ENCODE assay signal across 34 cellular contexts in the genomic region with DNA sequence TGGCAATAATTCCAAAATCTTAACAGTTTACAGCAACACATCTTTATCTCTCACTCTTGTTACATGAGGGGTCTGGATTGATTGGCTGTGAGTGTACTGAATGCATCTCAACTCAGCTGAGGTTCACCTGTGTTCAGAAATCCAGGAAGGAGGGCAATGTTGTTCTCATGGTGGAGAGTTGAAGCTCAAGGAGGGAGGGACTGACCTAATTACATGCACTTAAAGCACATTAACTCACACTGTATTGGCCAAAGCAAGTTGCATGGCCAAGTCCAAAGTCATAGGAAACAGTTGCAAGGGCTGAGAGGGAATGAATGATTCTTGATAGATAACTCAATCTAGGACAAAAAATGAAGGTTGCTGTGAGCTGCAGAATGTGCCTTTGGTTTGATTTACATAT.
"Had no signal": no experiment of that assay in that cellular context is flagged by ENCODE, and none has a peak within 500 bp of the region (broad histone marks: within the 10 kb centered on the region; RNA-seq: fewer than 3 reads in every experiment).

No MANE protein-coding gene starts in this region.

- ATAC-seq: activated CD8-positive, alpha-beta memory T cell treated with anti-CD3 and anti-CD28 coated beads, Interleukin-2, amount 10 ng/mL, durations not matched to agents 7 days and 5 days; activated CD8-positive, alpha-beta T cell treated with anti-CD3 and anti-CD28 coated beads, Interleukin-2, amount 10 ng/mL, durations not matched to agents 7 days and 5 days; activated naive CD8-positive, alpha-beta T cell treated with anti-CD3 and anti-CD28 coated beads, Interleukin-2, amount 50 U/mL, for 24 hours; foreskin keratinocyte; gastrocnemius medialis; heart left ventricle had no signal

- H3K27ac ChIP-seq: adrenal gland, ascending aorta, breast epithelium, cardiac muscle cell, colonic mucosa, esophagus muscularis mucosa, foreskin keratinocyte, gastrocnemius medialis, heart left ventricle had no signal

- H3K36me3 ChIP-seq: adrenal gland, ascending aorta, breast epithelium, cardiac muscle cell, colonic mucosa, esophagus muscularis mucosa, gastrocnemius medialis, heart left ventricle had no signal

- H3K27me3 Mint-ChIP-seq: activated CD8-positive, alpha-beta memory T cell treated with anti-CD3 and anti-CD28 coated beads, Interleukin-2, amount 10 ng/mL, durations not matched to agents 7 days and 5 days; brain had no signal

- H3K4me1 Mint-ChIP-seq: activated CD8-positive, alpha-beta memory T cell treated with anti-CD3 and anti-CD28 coated beads, Interleukin-2, amount 10 ng/mL, durations not matched to agents 7 days and 5 days; activated naive CD4-positive, alpha-beta T cell treated with anti-CD3 and anti-CD28 coated beads, Interleukin-2, amount 50 U/mL, for 24 hours; activated naive CD8-positive, alpha-beta T cell treated with anti-CD3 and anti-CD28 coated beads for 36 hours; activated naive CD8-positive, alpha-beta T cell treated with anti-CD3 and anti-CD28 coated beads, Interleukin-2, amount 50 U/mL, for 24 hours; endodermal cell had no signal

- H3K27me3 ChIP-seq: adrenal gland, ascending aorta, breast epithelium, cardiac muscle cell, colonic mucosa, esophagus muscularis mucosa, foreskin keratinocyte, gastrocnemius medialis, heart left ventricle had no signal

- H3K4me1 ChIP-seq: adrenal gland, breast epithelium, colonic mucosa, esophagus muscularis mucosa, foreskin keratinocyte had no signal

- H3K9me3 Mint-ChIP-seq: activated CD4-positive, alpha-beta memory T cell treated with anti-CD3 and anti-CD28 coated beads for 36 hours; activated naive CD4-positive, alpha-beta T cell treated with anti-CD3 and anti-CD28 coated beads for 36 hours; activated naive CD8-positive, alpha-beta T cell treated with anti-CD3 and anti-CD28 coated beads, Interleukin-2, amount 50 U/mL, for 24 hours; activated T-helper 1 cell treated with anti-CD3 and anti-CD28 coated beads, Interleukin-12 subunit alpha, Interleukin-12 subunit beta, Interleukin-2, Interleukin-4 antibody, amounts not matched to agents 30 ng/mL and 10 ng/mL and 1 ng/mL, durations not matched to agents 14 hours and 24 hours and 36 hours; activated T-helper 2 cell treated with anti-CD3 and anti-CD28 coated beads, Interferon-gamma antibody, Interleukin-2, Interleukin-4, amounts not matched to agents 10 μg/mL and 5 μg/mL and 100 μg/mL, durations not matched to agents 14 hours and 24 hours and 36 hours; endodermal cell had no signal

- DNase-seq: activated CD4-positive, alpha-beta memory T cell treated with anti-CD3 and anti-CD28 coated beads for 36 hours; activated CD4-positive, alpha-beta T cell treated with anti-CD3 and anti-CD28 coated beads for 1 hour; activated CD4-positive, alpha-beta T cell treated with anti-CD3 and anti-CD28 coated beads for 4 hours; activated CD4-positive, alpha-beta T cell treated with anti-CD3 and anti-CD28 coated beads, Interleukin-2, amount 50 U/mL, for 1 hour; activated CD8-positive, alpha-beta memory T cell treated with anti-CD3 and anti-CD28 coated beads, Interleukin-2, amount 10 ng/mL, durations not matched to agents 7 days and 5 days; activated CD8-positive, alpha-beta memory T cell treated with anti-CD3 and anti-CD28 coated beads, Interleukin-2, amount 50 U/mL, for 4 hours; activated CD8-positive, alpha-beta T cell treated with anti-CD3 and anti-CD28 coated beads, Interleukin-2, amount 10 ng/mL, durations not matched to agents 7 days and 5 days; activated effector memory CD4-positive, alpha-beta T cell treated with anti-CD3 and anti-CD28 coated beads, Interleukin-2, amount 50 U/mL, for 16 hours; activated naive CD4-positive, alpha-beta T cell treated with anti-CD3 and anti-CD28 coated beads for 36 hours; activated naive CD8-positive, alpha-beta T cell treated with anti-CD3 and anti-CD28 coated beads for 36 hours; activated naive CD8-positive, alpha-beta T cell treated with anti-CD3 and anti-CD28 coated beads, Interleukin-2, amount 50 U/mL, for 24 hours; activated T-cell treated with anti-CD3 and anti-CD28 coated beads, Interleukin-2, amount 50 U/mL, for 1 hour; activated T-cell treated with anti-CD3 and anti-CD28 coated beads, Interleukin-2, amount 50 U/mL, for 48 hours; adrenal gland; amygdala; central memory CD4-positive, alpha-beta T cell; cerebellar nuclear complex; colonic mucosa; effector memory CD4-positive, alpha-beta T cell; endodermal cell; erythroblast; foreskin keratinocyte; gastrocnemius medialis; glutamatergic neuron; heart left ventricle; T-helper 2 cell had no signal

- H3K4me3 Mint-ChIP-seq: activated CD4-positive, alpha-beta memory T cell treated with anti-CD3 and anti-CD28 coated beads for 36 hours; activated CD8-positive, alpha-beta memory T cell treated with anti-CD3 and anti-CD28 coated beads, Interleukin-2, amount 10 ng/mL, durations not matched to agents 7 days and 5 days; activated CD8-positive, alpha-beta T cell treated with anti-CD3 and anti-CD28 coated beads, Interleukin-2, amount 10 ng/mL, durations not matched to agents 7 days and 5 days; activated naive CD4-positive, alpha-beta T cell treated with anti-CD3 and anti-CD28 coated beads for 36 hours; activated naive CD4-positive, alpha-beta T cell treated with anti-CD3 and anti-CD28 coated beads, Interleukin-2, amount 50 U/mL, for 24 hours; activated naive CD8-positive, alpha-beta T cell treated with anti-CD3 and anti-CD28 coated beads for 36 hours; activated naive CD8-positive, alpha-beta T cell treated with anti-CD3 and anti-CD28 coated beads, Interleukin-2, amount 50 U/mL, for 24 hours; activated T-helper 1 cell treated with anti-CD3 and anti-CD28 coated beads, Interleukin-12 subunit alpha, Interleukin-12 subunit beta, Interleukin-2, Interleukin-4 antibody, amounts not matched to agents 30 ng/mL and 10 ng/mL and 1 ng/mL, durations not matched to agents 14 hours and 24 hours and 36 hours; endodermal cell had no signal

- H3K9me3 ChIP-seq: adrenal gland, breast epithelium, colonic mucosa, esophagus muscularis mucosa, gastrocnemius medialis had no signal

- H3K36me3 Mint-ChIP-seq: activated CD4-positive, alpha-beta memory T cell treated with anti-CD3 and anti-CD28 coated beads for 36 hours; activated CD8-positive, alpha-beta memory T cell treated with anti-CD3 and anti-CD28 coated beads, Interleukin-2, amount 10 ng/mL, durations not matched to agents 7 days and 5 days; activated naive CD4-positive, alpha-beta T cell treated with anti-CD3 and anti-CD28 coated beads, Interleukin-2, amount 50 U/mL, for 24 hours; activated naive CD8-positive, alpha-beta T cell treated with anti-CD3 and anti-CD28 coated beads for 36 hours had no signal

- H3K27ac Mint-ChIP-seq: activated CD4-positive, alpha-beta memory T cell treated with anti-CD3 and anti-CD28 coated beads for 36 hours; activated CD8-positive, alpha-beta memory T cell treated with anti-CD3 and anti-CD28 coated beads, Interleukin-2, amount 10 ng/mL, durations not matched to agents 7 days and 5 days; activated CD8-positive, alpha-beta T cell treated with anti-CD3 and anti-CD28 coated beads, Interleukin-2, amount 10 ng/mL, durations not matched to agents 7 days and 5 days; activated naive CD4-positive, alpha-beta T cell treated with anti-CD3 and anti-CD28 coated beads for 36 hours; activated naive CD4-positive, alpha-beta T cell treated with anti-CD3 and anti-CD28 coated beads, Interleukin-2, amount 50 U/mL, for 24 hours; activated naive CD8-positive, alpha-beta T cell treated with anti-CD3 and anti-CD28 coated beads for 36 hours; activated naive CD8-positive, alpha-beta T cell treated with anti-CD3 and anti-CD28 coated beads, Interleukin-2, amount 50 U/mL, for 24 hours; activated T-helper 1 cell treated with anti-CD3 and anti-CD28 coated beads, Interleukin-12 subunit alpha, Interleukin-12 subunit beta, Interleukin-2, Interleukin-4 antibody, amounts not matched to agents 30 ng/mL and 10 ng/mL and 1 ng/mL, durations not matched to agents 14 hours and 24 hours and 36 hours; activated T-helper 2 cell treated with anti-CD3 and anti-CD28 coated beads, Interferon-gamma antibody, Interleukin-2, Interleukin-4, amounts not matched to agents 10 μg/mL and 5 μg/mL and 100 μg/mL, durations not matched to agents 14 hours and 24 hours and 36 hours; endodermal cell had no signal

- H3K4me3 ChIP-seq: adrenal gland, ascending aorta, breast epithelium, cardiac muscle cell, colonic mucosa, esophagus muscularis mucosa, gastrocnemius medialis, heart left ventricle had no signal
